In the genomic region with DNA sequence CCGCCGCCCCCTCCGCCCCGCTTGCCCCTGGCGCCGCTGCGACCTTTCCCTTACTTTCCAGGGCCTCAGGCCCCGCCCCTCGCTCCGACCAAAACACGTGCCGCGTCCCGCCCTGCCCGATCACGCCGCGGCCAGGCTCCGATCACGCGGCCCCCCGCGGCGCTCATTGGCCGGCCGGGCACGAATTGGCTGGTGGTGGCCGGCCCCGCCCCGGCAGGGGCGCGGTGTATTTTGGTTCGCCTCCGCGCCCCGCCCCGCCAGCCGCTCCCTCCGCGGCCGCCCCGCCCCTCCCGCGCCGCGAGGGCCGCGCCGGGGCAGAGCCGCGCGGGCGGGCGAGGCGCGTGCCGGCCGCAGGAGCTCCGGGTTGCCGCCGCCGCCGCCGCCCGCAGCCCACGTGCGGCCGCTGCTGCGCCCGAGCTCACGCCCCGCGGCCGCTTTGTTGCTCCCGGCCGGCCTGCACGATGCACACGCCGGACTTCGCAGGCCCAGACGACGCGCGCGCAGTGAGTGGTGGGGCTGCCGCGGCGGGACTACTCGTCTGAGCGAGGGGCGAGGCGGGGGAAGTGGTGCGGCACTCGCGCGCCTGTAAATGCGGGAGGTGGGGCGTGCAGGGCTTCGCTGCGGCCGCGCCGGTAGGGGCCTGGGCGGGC, we compare ENCODE assay signal across 1 cellular context.
TF ChIP-seq lines count a peak whose summit lies in the region.

Gene KLF11 (plus strand): TSS at position 295 of the 650 bp plus-strand sequence. CDS start 167 bp downstream, at position 462.

TF ChIP-seq in HepG2, 621 proteins besides CTCF, POLR2A, EP300 and RAD21 (continued from another document and continues in another):
- TF ChIP-seq, protein P1, sequence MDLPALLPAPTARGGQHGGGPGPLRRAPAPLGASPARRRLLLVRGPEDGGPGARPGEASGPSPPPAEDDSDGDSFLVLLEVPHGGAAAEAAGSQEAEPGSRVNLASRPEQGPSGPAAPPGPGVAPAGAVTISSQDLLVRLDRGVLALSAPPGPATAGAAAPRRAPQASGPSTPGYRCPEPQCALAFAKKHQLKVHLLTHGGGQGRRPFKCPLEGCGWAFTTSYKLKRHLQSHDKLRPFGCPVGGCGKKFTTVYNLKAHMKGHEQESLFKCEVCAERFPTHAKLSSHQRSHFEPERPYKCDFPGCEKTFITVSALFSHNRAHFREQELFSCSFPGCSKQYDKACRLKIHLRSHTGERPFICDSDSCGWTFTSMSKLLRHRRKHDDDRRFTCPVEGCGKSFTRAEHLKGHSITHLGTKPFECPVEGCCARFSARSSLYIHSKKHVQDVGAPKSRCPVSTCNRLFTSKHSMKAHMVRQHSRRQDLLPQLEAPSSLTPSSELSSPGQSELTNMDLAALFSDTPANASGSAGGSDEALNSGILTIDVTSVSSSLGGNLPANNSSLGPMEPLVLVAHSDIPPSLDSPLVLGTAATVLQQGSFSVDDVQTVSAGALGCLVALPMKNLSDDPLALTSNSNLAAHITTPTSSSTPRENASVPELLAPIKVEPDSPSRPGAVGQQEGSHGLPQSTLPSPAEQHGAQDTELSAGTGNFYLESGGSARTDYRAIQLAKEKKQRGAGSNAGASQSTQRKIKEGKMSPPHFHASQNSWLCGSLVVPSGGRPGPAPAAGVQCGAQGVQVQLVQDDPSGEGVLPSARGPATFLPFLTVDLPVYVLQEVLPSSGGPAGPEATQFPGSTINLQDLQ (CRISPR knock-in tag; IDR thresholded peaks at IDR 0.05), result peak; percentile 95
- peak; percentile 88 for TF ChIP-seq ZNF547 (CRISPR knock-in tag; IDR thresholded peaks at IDR 0.05)
- TF ChIP-seq, protein P2, sequence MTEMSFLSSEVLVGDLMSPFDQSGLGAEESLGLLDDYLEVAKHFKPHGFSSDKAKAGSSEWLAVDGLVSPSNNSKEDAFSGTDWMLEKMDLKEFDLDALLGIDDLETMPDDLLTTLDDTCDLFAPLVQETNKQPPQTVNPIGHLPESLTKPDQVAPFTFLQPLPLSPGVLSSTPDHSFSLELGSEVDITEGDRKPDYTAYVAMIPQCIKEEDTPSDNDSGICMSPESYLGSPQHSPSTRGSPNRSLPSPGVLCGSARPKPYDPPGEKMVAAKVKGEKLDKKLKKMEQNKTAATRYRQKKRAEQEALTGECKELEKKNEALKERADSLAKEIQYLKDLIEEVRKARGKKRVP (CRISPR knock-in tag; IDR thresholded peaks at IDR 0.05), result peak in 1 of 2 experiments; percentile 60; a peak in 1 of 4 replicates
- TF ChIP-seq ZNF264 (CRISPR knock-in tag; IDR thresholded peaks at IDR 0.05), result peak; percentile 79; the same call in 1 of the 2 replicates
- peak; percentile 43; the same call in 1 of the 2 replicates for TF ChIP-seq GMEB1 (CRISPR knock-in tag; IDR thresholded peaks at IDR 0.05; ENCODE audit: borderline replicate concordance)
- no peak for TF ChIP-seq ZNF33A (CRISPR knock-in tag; IDR thresholded peaks at IDR 0.05; ENCODE audit: borderline replicate concordance)
- no peak for TF ChIP-seq DNMT1 (CRISPR knock-in tag; IDR thresholded peaks at IDR 0.05)
- no peak for TF ChIP-seq FOXK2 (IDR thresholded peaks at IDR 0.05)
- peak; percentile 91; the same call in 1 of the 2 replicates for TF ChIP-seq ZNF17 (CRISPR knock-in tag; IDR thresholded peaks at IDR 0.05)
- TF ChIP-seq ZIK1 (CRISPR knock-in tag; IDR thresholded peaks at IDR 0.05; ENCODE audit: borderline replicate concordance, low read depth), result peak; percentile 98
- TF ChIP-seq EEA1 (CRISPR knock-in tag; IDR thresholded peaks at IDR 0.05; ENCODE audit: borderline replicate concordance), result peak; percentile 97
- peak; percentile 93; the same call in 1 of the 2 replicates for TF ChIP-seq ZFP90 (CRISPR knock-in tag; IDR thresholded peaks at IDR 0.05; ENCODE audit: borderline replicate concordance)
- no peak for TF ChIP-seq PBX2 (CRISPR knock-in tag; IDR thresholded peaks at IDR 0.05)
- TF ChIP-seq ZNF552 (CRISPR knock-in tag; IDR thresholded peaks at IDR 0.05; ENCODE audit: borderline replicate concordance), result peak; percentile 98; the same call in 1 of the 2 replicates
- TF ChIP-seq HNRNPL (IDR thresholded peaks at IDR 0.05; ENCODE audit: low read depth, low read length), result no peak
- no peak for TF ChIP-seq NFE2L1 (CRISPR knock-in tag; IDR thresholded peaks at IDR 0.05; ENCODE audit: borderline replicate concordance)
- no peak for TF ChIP-seq ZKSCAN8 (CRISPR knock-in tag; IDR thresholded peaks at IDR 0.05; ENCODE audit: borderline replicate concordance)
- peak; percentile 61; the same call in 1 of the 2 replicates for TF ChIP-seq RBFOX2 (IDR thresholded peaks at IDR 0.05; ENCODE audit: low read depth, low read length)
- TF ChIP-seq, protein P3, sequence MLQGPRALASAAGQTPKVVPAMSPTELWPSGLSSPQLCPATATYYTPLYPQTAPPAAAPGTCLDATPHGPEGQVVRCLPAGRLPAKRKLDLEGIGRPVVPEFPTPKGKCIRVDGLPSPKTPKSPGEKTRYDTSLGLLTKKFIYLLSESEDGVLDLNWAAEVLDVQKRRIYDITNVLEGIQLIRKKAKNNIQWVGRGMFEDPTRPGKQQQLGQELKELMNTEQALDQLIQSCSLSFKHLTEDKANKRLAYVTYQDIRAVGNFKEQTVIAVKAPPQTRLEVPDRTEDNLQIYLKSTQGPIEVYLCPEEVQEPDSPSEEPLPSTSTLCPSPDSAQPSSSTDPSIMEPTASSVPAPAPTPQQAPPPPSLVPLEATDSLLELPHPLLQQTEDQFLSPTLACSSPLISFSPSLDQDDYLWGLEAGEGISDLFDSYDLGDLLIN (CRISPR knock-in tag; IDR thresholded peaks at IDR 0.05; ENCODE audit: borderline replicate concordance), result peak; percentile 85; the same call in 1 of the 2 replicates
- TF ChIP-seq, protein P4, sequence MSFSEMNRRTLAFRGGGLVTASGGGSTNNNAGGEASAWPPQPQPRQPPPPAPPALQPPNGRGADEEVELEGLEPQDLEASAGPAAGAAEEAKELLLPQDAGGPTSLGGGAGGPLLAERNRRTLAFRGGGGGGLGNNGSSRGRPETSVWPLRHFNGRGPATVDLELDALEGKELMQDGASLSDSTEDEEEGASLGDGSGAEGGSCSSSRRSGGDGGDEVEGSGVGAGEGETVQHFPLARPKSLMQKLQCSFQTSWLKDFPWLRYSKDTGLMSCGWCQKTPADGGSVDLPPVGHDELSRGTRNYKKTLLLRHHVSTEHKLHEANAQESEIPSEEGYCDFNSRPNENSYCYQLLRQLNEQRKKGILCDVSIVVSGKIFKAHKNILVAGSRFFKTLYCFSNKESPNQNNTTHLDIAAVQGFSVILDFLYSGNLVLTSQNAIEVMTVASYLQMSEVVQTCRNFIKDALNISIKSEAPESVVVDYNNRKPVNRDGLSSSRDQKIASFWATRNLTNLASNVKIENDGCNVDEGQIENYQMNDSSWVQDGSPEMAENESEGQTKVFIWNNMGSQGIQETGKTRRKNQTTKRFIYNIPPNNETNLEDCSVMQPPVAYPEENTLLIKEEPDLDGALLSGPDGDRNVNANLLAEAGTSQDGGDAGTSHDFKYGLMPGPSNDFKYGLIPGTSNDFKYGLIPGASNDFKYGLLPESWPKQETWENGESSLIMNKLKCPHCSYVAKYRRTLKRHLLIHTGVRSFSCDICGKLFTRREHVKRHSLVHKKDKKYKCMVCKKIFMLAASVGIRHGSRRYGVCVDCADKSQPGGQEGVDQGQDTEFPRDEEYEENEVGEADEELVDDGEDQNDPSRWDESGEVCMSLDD (CRISPR knock-in tag; IDR thresholded peaks at IDR 0.05; ENCODE audit: borderline replicate concordance), result peak; percentile 89
- peak; percentile 68 for TF ChIP-seq NCOA2 (CRISPR knock-in tag; IDR thresholded peaks at IDR 0.05)
- peak; percentile 74; the same call in 1 of the 2 replicates for TF ChIP-seq GPN1 (CRISPR knock-in tag; IDR thresholded peaks at IDR 0.05; ENCODE audit: borderline replicate concordance)
- TF ChIP-seq, protein P5, sequence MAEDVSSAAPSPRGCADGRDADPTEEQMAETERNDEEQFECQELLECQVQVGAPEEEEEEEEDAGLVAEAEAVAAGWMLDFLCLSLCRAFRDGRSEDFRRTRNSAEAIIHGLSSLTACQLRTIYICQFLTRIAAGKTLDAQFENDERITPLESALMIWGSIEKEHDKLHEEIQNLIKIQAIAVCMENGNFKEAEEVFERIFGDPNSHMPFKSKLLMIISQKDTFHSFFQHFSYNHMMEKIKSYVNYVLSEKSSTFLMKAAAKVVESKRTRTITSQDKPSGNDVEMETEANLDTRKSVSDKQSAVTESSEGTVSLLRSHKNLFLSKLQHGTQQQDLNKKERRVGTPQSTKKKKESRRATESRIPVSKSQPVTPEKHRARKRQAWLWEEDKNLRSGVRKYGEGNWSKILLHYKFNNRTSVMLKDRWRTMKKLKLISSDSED (CRISPR knock-in tag; IDR thresholded peaks at IDR 0.05), result peak; percentile 87; the same call in 1 of the 2 replicates
- TF ChIP-seq, protein P6, sequence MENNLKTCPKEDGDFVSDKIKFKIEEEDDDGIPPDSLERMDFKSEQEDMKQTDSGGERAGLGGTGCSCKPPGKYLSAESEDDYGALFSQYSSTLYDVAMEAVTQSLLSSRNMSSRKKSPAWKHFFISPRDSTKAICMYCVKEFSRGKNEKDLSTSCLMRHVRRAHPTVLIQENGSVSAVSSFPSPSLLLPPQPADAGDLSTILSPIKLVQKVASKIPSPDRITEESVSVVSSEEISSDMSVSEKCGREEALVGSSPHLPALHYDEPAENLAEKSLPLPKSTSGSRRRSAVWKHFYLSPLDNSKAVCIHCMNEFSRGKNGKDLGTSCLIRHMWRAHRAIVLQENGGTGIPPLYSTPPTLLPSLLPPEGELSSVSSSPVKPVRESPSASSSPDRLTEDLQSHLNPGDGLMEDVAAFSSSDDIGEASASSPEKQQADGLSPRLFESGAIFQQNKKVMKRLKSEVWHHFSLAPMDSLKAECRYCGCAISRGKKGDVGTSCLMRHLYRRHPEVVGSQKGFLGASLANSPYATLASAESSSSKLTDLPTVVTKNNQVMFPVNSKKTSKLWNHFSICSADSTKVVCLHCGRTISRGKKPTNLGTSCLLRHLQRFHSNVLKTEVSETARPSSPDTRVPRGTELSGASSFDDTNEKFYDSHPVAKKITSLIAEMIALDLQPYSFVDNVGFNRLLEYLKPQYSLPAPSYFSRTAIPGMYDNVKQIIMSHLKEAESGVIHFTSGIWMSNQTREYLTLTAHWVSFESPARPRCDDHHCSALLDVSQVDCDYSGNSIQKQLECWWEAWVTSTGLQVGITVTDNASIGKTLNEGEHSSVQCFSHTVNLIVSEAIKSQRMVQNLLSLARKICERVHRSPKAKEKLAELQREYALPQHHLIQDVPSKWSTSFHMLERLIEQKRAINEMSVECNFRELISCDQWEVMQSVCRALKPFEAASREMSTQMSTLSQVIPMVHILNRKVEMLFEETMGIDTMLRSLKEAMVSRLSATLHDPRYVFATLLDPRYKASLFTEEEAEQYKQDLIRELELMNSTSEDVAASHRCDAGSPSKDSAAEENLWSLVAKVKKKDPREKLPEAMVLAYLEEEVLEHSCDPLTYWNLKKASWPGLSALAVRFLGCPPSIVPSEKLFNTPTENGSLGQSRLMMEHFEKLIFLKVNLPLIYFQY (CRISPR knock-in tag; IDR thresholded peaks at IDR 0.05; ENCODE audit: borderline replicate concordance), result peak; percentile 89
- no peak for TF ChIP-seq ZNF660 (CRISPR knock-in tag; IDR thresholded peaks at IDR 0.05; ENCODE audit: borderline replicate concordance, low read depth)
